In genomic region chr12:112110787-112111662, GRCh38 we compare ENCODE assay signal across 1 cellular context.
TF ChIP-seq lines count a peak whose summit lies in the region.
"Not testable (repeated sequence)": the region's sequence is repeated elsewhere in the genome, so short reads cannot be mapped to it uniquely, and the experiment has no call there.

No MANE protein-coding gene starts in this region.

TF ChIP-seq in K562, 482 proteins besides CTCF, POLR2A, EP300 and RAD21:
- TF ChIP-seq RFX1 (IDR thresholded peaks at IDR 0.05), result 0 out of 2 replicates have a peak, but pooled peaks have one; percentile 4
- peak; percentile 31; the same call in 1 of the 2 replicates for TF ChIP-seq TCF3 (CRISPR knock-in tag; IDR thresholded peaks at IDR 0.05)
- TF ChIP-seq NR2C1 (IDR thresholded peaks at IDR 0.05), result not testable (repeated sequence)
- 0 out of 2 replicates have a peak, but pooled peaks have one; percentile 21 for TF ChIP-seq NR2C1 (tag; IDR thresholded peaks at IDR 0.05)
- peak; percentile 25; the same call in 1 of the 2 replicates for TF ChIP-seq EGR1 (conservative IDR thresholded peaks at IDR 0.05)
- peak; percentile 51 for TF ChIP-seq CBFA2T3 (IDR thresholded peaks at IDR 0.05)
- peak; percentile 17; the same call in 1 of the 2 replicates for TF ChIP-seq ZNF121 (CRISPR knock-in tag; conservative IDR thresholded peaks at IDR 0.05)
- peak; percentile 50 for TF ChIP-seq BCOR (IDR thresholded peaks at IDR 0.05)
